ENCODE assay signal across 9 cellular contexts in the genomic region with DNA sequence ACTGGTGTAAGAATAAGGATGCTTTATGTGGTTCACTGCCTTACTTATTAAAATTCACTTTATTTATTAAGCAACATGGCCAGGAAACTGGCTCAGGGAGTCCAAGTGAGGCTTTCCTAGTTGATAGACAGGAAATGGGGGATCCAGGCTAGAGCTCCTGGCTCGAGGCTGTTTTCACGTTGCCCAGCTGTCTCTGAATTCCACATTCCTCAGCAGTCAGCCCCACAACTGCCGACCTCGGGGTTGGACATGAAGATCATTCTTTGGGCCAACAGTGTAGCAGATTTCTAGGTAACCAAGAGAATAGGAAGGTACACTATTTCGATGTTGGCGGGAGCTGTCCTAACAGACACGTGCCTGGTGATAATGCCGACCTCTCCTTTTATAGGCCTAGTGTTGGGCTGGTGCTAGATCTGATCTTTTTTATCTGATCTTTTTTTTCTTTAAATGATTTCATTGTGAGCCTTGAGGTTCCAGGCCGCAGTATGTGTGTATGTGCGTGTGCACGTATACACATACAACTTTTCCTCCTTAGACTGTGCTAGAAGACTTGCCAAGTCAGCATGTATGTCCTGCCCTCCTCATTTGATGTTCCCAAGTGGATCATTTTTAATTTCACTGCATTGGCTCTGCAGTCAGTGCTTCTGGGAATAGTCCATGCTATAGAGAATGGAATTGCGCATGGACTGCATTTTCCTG.
DNase-seq lines count a peak whose midpoint lies in the region; ATAC-seq, FAIRE-seq and TF ChIP-seq lines count a peak whose summit lies in the region.
"Had no signal": no experiment of that assay in that cellular context is flagged by ENCODE, and none has a peak within 500 bp of the region (broad histone marks: within the 10 kb centered on the region; RNA-seq: fewer than 3 reads in every experiment).

No MANE protein-coding gene starts in this region.

- no peak overlapping the region for H3K4me3 ChIP-seq in heart right ventricle
- no peak overlapping the region for H3K4me3 ChIP-seq in skin epidermis
- no peak overlapping the region for H3K4me3 ChIP-seq in pancreas
- H3K4me3 ChIP-seq: HAP-1 had no signal

- H3K27me3 ChIP-seq in heart right ventricle = no peaks in the 10 kb centered on the region
- no peaks in the 10 kb centered on the region for H3K27me3 ChIP-seq in pancreas

- peak overlapping the region in 9 of 10 donors; percentile 3 to 84 (median 80) for H3K27ac ChIP-seq in heart right ventricle
- H3K27ac ChIP-seq in skin epidermis = peak overlapping the region in 13 of 21 experiments; percentile 20 to 84 (median 72)
- no peak overlapping the region for H3K27ac ChIP-seq in pancreas

- H3K27ac Mint-ChIP-seq in activated T-helper 1 cell treated with anti-CD3 and anti-CD28 coated beads, Interleukin-12 subunit alpha, Interleukin-12 subunit beta, Interleukin-2, Interleukin-4 antibody, amounts not matched to agents 30 ng/mL and 10 ng/mL and 1 ng/mL, durations not matched to agents 14 hours and 24 hours and 36 hours = peak overlapping the region; percentile 32

- DNase-seq in GM12892 (ENCODE audit: insufficient read length) (no peak), heart right ventricle (no peak), pancreas (no peak), NCI-H510A (lab: John Stamatoyannopoulos, UW) (no peak), middle frontal gyrus (ENCODE audit: extremely low spot score, low spot score) (no peak)
- no peak for DNase-seq in activated T-helper 1 cell treated with anti-CD3 and anti-CD28 coated beads, Interleukin-12 subunit alpha, Interleukin-12 subunit beta, Interleukin-2, Interleukin-4 antibody, amounts not matched to agents 30 ng/mL and 10 ng/mL and 1 ng/mL, durations not matched to agents 14 hours and 24 hours and 36 hours (ENCODE audit: low spot score)

- peaks cover 12 to 32% (median 21%) of the 10 kb centered on the region in 9 donors for H3K4me1 ChIP-seq in heart right ventricle
- no peaks in the 10 kb centered on the region for H3K4me1 ChIP-seq in pancreas
- H3K4me1 ChIP-seq: HAP-1 had no signal

- H3K9me3 ChIP-seq in heart right ventricle (no peaks in the 10 kb centered on the region), pancreas (no peaks in the 10 kb centered on the region)
- H3K9me3 ChIP-seq: HAP-1 had no signal

- TF ChIP-seq CTCF in heart right ventricle (IDR thresholded peaks at IDR 0.05) = no peak
- TF ChIP-seq CTCF in pancreas (IDR thresholded peaks at IDR 0.05) = no peak

- peaks cover 8% of the 10 kb centered on the region for H3K36me3 Mint-ChIP-seq in activated T-helper 1 cell treated with anti-CD3 and anti-CD28 coated beads, Interleukin-12 subunit alpha, Interleukin-12 subunit beta, Interleukin-2, Interleukin-4 antibody, amounts not matched to agents 30 ng/mL and 10 ng/mL and 1 ng/mL, durations not matched to agents 14 hours and 24 hours and 36 hours (ENCODE audit: low read depth)

- peaks cover 2% of the 10 kb centered on the region for H3K27me3 Mint-ChIP-seq in activated T-helper 1 cell treated with anti-CD3 and anti-CD28 coated beads, Interleukin-12 subunit alpha, Interleukin-12 subunit beta, Interleukin-2, Interleukin-4 antibody, amounts not matched to agents 30 ng/mL and 10 ng/mL and 1 ng/mL, durations not matched to agents 14 hours and 24 hours and 36 hours (ENCODE audit: insufficient read depth)

- 72 to 75% methylated on average over 12 of the region's 12 CpGs for WGBS in heart right ventricle, 2 donors
- 91 to 92% methylated on average over 12 of the region's 12 CpGs for WGBS in pancreas, 2 donors

- no peak for ATAC-seq in heart right ventricle
- no peak for ATAC-seq in pancreas
- no peak for ATAC-seq in GM19328 (IDR thresholded peaks at IDR 0.05; ENCODE audit: unreplicated experiment)

- TF ChIP-seq POLR2A in GM12892 (IDR thresholded peaks at IDR 0.05; ENCODE audit: low read depth, low read length) = no peak

- FAIRE-seq in GM12892 (lab: Jason Lieb, UNC) = peak; percentile 58
- FAIRE-seq in pancreas (lab: Jason Lieb, UNC) = no peak

- H3K4me1 Mint-ChIP-seq in activated T-helper 1 cell treated with anti-CD3 and anti-CD28 coated beads, Interleukin-12 subunit alpha, Interleukin-12 subunit beta, Interleukin-2, Interleukin-4 antibody, amounts not matched to agents 30 ng/mL and 10 ng/mL and 1 ng/mL, durations not matched to agents 14 hours and 24 hours and 36 hours (ENCODE audit: low read depth) = peaks cover 40% of the 10 kb centered on the region

- H3K4me3 Mint-ChIP-seq in activated T-helper 1 cell treated with anti-CD3 and anti-CD28 coated beads, Interleukin-12 subunit alpha, Interleukin-12 subunit beta, Interleukin-2, Interleukin-4 antibody, amounts not matched to agents 30 ng/mL and 10 ng/mL and 1 ng/mL, durations not matched to agents 14 hours and 24 hours and 36 hours = peak overlapping the region; percentile 62

- intact Hi-C loops in activated T-helper 1 cell treated with anti-CD3 and anti-CD28 coated beads, Interleukin-12 subunit alpha, Interleukin-12 subunit beta, Interleukin-2, Interleukin-4 antibody, amounts not matched to agents 30 ng/mL and 10 ng/mL and 1 ng/mL, durations not matched to agents 14 hours and 24 hours and 36 hours (cut with micrococcal nuclease) = loop anchor here (10.0 kb wide), 3 partner anchors 346 to 776 kb away; partner anchors contain the start of genes NPC1 and TTC39C
- intact Hi-C loops in heart right ventricle (cut with DNase I) (loop anchor here in 4 of 10 donors (5.0 to 10.0 kb wide), 3 partner anchors 104 to 119 kb away; partner anchors contain the start of gene CABLES1 (in 3 of the 4)), pancreas (cut with DNase I) (no loop called here)

- H3K36me3 ChIP-seq in heart right ventricle (no peaks in the 10 kb centered on the region), pancreas (no peaks in the 10 kb centered on the region)
- H3K36me3 ChIP-seq: HAP-1 had no signal

- H3K9me3 Mint-ChIP-seq in activated T-helper 1 cell treated with anti-CD3 and anti-CD28 coated beads, Interleukin-12 subunit alpha, Interleukin-12 subunit beta, Interleukin-2, Interleukin-4 antibody, amounts not matched to agents 30 ng/mL and 10 ng/mL and 1 ng/mL, durations not matched to agents 14 hours and 24 hours and 36 hours = no peaks in the 10 kb centered on the region

Comparison
In these comparisons a context has a peak if more than half of its experiments do, and no peak if none do; other contexts are left out.
1. H3K27ac ChIP-seq: peak in heart right ventricle (9 of 10) and skin epidermis (13 of 21); none in pancreas (0 of 4).